Comparison of ENCODE assay signal across 8 cellular contexts in genomic region chr16:53098526-53099317, GRCh38. TPM values are rescaled to one million over a fixed set of nuclear protein-coding genes. Genes with fewer than 3 reads are reported as not detected.
DNase-seq lines count a peak whose midpoint lies in the region; ATAC-seq and TF ChIP-seq lines count a peak whose summit lies in the region.

No MANE protein-coding gene starts in this region.

- peak; percentile 44 for TF ChIP-seq POLR2A in GM18526 (IDR thresholded peaks at IDR 0.05; ENCODE audit: extremely low read depth, insufficient read length)

- intact Hi-C loops in activated CD8-positive, alpha-beta T cell treated with anti-CD3 and anti-CD28 coated beads for 36 hours (cut with micrococcal nuclease) = no loop called here

- H3K4me1 Mint-ChIP-seq in activated CD8-positive, alpha-beta T cell treated with anti-CD3 and anti-CD28 coated beads for 36 hours (ENCODE audit: low read depth) = peaks cover 26% of the 10 kb centered on the region
- peaks cover 42% of the 10 kb centered on the region for H3K4me1 Mint-ChIP-seq in endothelial cell (ENCODE audit: unreplicated experiment)
- peaks cover 26 to 51% of the 10 kb centered on the region in 2 donors for H3K4me1 Mint-ChIP-seq in stimulated activated naive B cell treated with anti-CD40 and anti-IgM and Interleukin-4, amounts not matched to agents 10 μg/mL and 1 μg/mL and 100 μg/mL, for 72 hours

- no peaks in the 10 kb centered on the region for H3K36me3 Mint-ChIP-seq in activated CD8-positive, alpha-beta T cell treated with anti-CD3 and anti-CD28 coated beads for 36 hours (ENCODE audit: low read depth)
- peaks cover 9% of the 10 kb centered on the region for H3K36me3 Mint-ChIP-seq in endothelial cell (ENCODE audit: low read depth, unreplicated experiment)
- H3K36me3 Mint-ChIP-seq in stimulated activated naive B cell treated with anti-CD40 and anti-IgM and Interleukin-4, amounts not matched to agents 10 μg/mL and 1 μg/mL and 100 μg/mL, for 72 hours = peaks cover 1 to 4% of the 10 kb centered on the region in 2 donors

- H3K27me3 Mint-ChIP-seq in activated CD8-positive, alpha-beta T cell treated with anti-CD3 and anti-CD28 coated beads for 36 hours = no peaks in the 10 kb centered on the region
- peaks cover 8% of the 10 kb centered on the region for H3K27me3 Mint-ChIP-seq in endothelial cell (ENCODE audit: unreplicated experiment)
- no peaks in the 10 kb centered on the region for H3K27me3 Mint-ChIP-seq in stimulated activated naive B cell treated with anti-CD40 and anti-IgM and Interleukin-4, amounts not matched to agents 10 μg/mL and 1 μg/mL and 100 μg/mL, for 72 hours

- CTCF ChIA-PET in AG04449 (lab: Yijun Ruan, JAX) = interaction anchor here (0.9 to 1.5 kb wide), 3 partner anchors 13 to 31 kb away, joined by 3 to 4 read pairs (median 4); no protein-coding TSS in a partner anchor
- CTCF ChIA-PET in activated CD8-positive, alpha-beta T cell treated with anti-CD3 and anti-CD28 coated beads for 36 hours (lab: Charles Lee) = interaction anchor here (1.0 to 2.1 kb wide), 5 partner anchors 19 to 44 kb away, joined by 3 to 10 read pairs (median 5); partner anchors contain the start of gene CHD9

- peak; percentile 40 for ATAC-seq in HG03060 (IDR thresholded peaks at IDR 0.05; ENCODE audit: low read depth, unreplicated experiment)
- peak; percentile 72 for ATAC-seq in activated CD8-positive, alpha-beta T cell treated with anti-CD3 and anti-CD28 coated beads for 36 hours
- peak; percentile 87 to 88 for ATAC-seq in stimulated activated naive B cell treated with anti-CD40 and anti-IgM and Interleukin-4, amounts not matched to agents 10 μg/mL and 1 μg/mL and 100 μg/mL, for 72 hours (replicated peaks)

- TF ChIP-seq CTCF in AG04449 (IDR thresholded peaks at IDR 0.05; ENCODE audit: insufficient read depth, low read length, missing control alignments) (no peak), endothelial cell (IDR thresholded peaks at IDR 0.05; ENCODE audit: unreplicated experiment) (no peak)
- TF ChIP-seq CTCF in activated CD8-positive, alpha-beta T cell treated with anti-CD3 and anti-CD28 coated beads for 36 hours (IDR thresholded peaks at IDR 0.05) = no peak

- H3K27ac Mint-ChIP-seq in activated CD8-positive, alpha-beta T cell treated with anti-CD3 and anti-CD28 coated beads for 36 hours = peak overlapping the region; percentile 89
- peak overlapping the region; percentile 99 for H3K27ac Mint-ChIP-seq in endothelial cell (ENCODE audit: unreplicated experiment)
- H3K27ac Mint-ChIP-seq in stimulated activated naive B cell treated with anti-CD40 and anti-IgM and Interleukin-4, amounts not matched to agents 10 μg/mL and 1 μg/mL and 100 μg/mL, for 72 hours = peak overlapping the region; percentile 96

- peak overlapping the region; percentile 47 for H3K4me3 ChIP-seq in AG04449 (ENCODE audit: low read depth, low read length)

- DNase-seq in AG04449 (ENCODE audit: low read depth, low spot score) (no peak), NCI-H510A (lab: John Stamatoyannopoulos, UW) (peak; percentile 64), endothelial cell (ENCODE audit: low spot score) (peak; percentile 36), midbrain (lab: John Stamatoyannopoulos, UW) (peak; percentile 77)
- peak; percentile 67 for DNase-seq in activated CD8-positive, alpha-beta T cell treated with anti-CD3 and anti-CD28 coated beads for 36 hours
- DNase-seq in stimulated activated naive B cell treated with anti-CD40 and anti-IgM and Interleukin-4, amounts not matched to agents 10 μg/mL and 1 μg/mL and 100 μg/mL, for 72 hours = peak; percentile 77

- H3K4me3 Mint-ChIP-seq in activated CD8-positive, alpha-beta T cell treated with anti-CD3 and anti-CD28 coated beads for 36 hours = peak overlapping the region; percentile 68
- peak overlapping the region; percentile 75 for H3K4me3 Mint-ChIP-seq in endothelial cell (ENCODE audit: unreplicated experiment)
- H3K4me3 Mint-ChIP-seq in stimulated activated naive B cell treated with anti-CD40 and anti-IgM and Interleukin-4, amounts not matched to agents 10 μg/mL and 1 μg/mL and 100 μg/mL, for 72 hours = peak overlapping the region; percentile 81 to 87

- no peaks in the 10 kb centered on the region for H3K9me3 Mint-ChIP-seq in activated CD8-positive, alpha-beta T cell treated with anti-CD3 and anti-CD28 coated beads for 36 hours
- no peaks in the 10 kb centered on the region for H3K9me3 Mint-ChIP-seq in endothelial cell (ENCODE audit: unreplicated experiment)
- no peaks in the 10 kb centered on the region for H3K9me3 Mint-ChIP-seq in stimulated activated naive B cell treated with anti-CD40 and anti-IgM and Interleukin-4, amounts not matched to agents 10 μg/mL and 1 μg/mL and 100 μg/mL, for 72 hours

- POLR2A ChIA-PET in AG04449 (lab: Yijun Ruan, JAX) = interaction anchor here (0.7 to 2.6 kb wide), 6 partner anchors 8 to 46 kb away, joined by 3 to 20 read pairs (median 6); partner anchors contain the start of genes CHD9 and CHD9NB
- POLR2A ChIA-PET in activated CD8-positive, alpha-beta T cell treated with anti-CD3 and anti-CD28 coated beads for 36 hours (lab: Charles Lee) = interaction anchor here (0.6 to 1.4 kb wide), 4 partner anchors 13 to 34 kb away, joined by 4 to 5 read pairs (median 4); no protein-coding TSS in a partner anchor

RNA-seq across cellular contexts. Expression of gene CHD9, which starts 43.9 kb away (rescaled TPM):
- 10 to 100 TPM; 13.8 to 16.3 TPM for total RNA-seq in activated CD8-positive, alpha-beta T cell treated with anti-CD3 and anti-CD28 coated beads for 36 hours
- 49.2 TPM for total RNA-seq in endothelial cell (ENCODE audit: unreplicated experiment)

RNA-seq across cellular contexts. Expression of gene CHD9NB, which starts 46.0 kb away (rescaled TPM):
- total RNA-seq in activated CD8-positive, alpha-beta T cell treated with anti-CD3 and anti-CD28 coated beads for 36 hours = under 1 TPM in 1 of 2 experiments, not detected in 1; 0.16 TPM
- 2.0 TPM for total RNA-seq in endothelial cell (ENCODE audit: unreplicated experiment)
